Comparison of ENCODE assay signal across 17 cellular contexts in the genomic region with DNA sequence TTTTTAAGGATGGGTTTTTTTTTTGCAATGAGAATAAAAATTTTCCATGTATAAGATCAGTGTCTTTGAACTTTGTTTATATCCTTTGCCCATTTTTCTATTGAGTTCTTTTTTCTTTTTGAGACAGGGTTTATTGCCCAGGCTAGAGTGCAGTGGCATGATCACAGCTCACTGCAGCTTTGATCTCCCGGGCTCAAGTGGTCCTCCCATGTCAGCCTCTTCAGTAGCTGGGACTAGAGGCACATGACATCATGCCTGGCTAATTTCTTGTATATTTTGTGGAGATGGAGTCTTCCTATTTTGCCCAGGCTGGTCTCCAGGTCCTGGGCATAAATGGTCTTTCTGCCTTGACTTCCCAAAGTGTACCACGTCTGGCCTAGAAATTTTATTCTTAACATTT. TPM values are rescaled to one million over a fixed set of nuclear protein-coding genes. Genes with fewer than 3 reads are reported as not detected.
DNase-seq lines count a peak whose midpoint lies in the region; ATAC-seq and FAIRE-seq lines count a peak whose summit lies in the region.
"Had no signal": no experiment of that assay in that cellular context is flagged by ENCODE, and none has a peak within 500 bp of the region (broad histone marks: within the 10 kb centered on the region; RNA-seq: fewer than 3 reads in every experiment).

No MANE protein-coding gene starts in this region.

- H3K36me3 Mint-ChIP-seq in activated naive CD4-positive, alpha-beta T cell treated with anti-CD3 and anti-CD28 coated beads, Interleukin-2, amount 50 U/mL, for 24 hours, result peaks cover 14% of the 10 kb centered on the region
- peaks cover 33 to 49% of the 10 kb centered on the region in 2 donors for H3K36me3 Mint-ChIP-seq in CD4-positive, alpha-beta memory T cell
- peaks cover 4 to 59% (median 14%) of the 10 kb centered on the region in 3 donors for H3K36me3 Mint-ChIP-seq in naive thymus-derived CD8-positive, alpha-beta T cell
- H3K36me3 Mint-ChIP-seq in T-helper 2 cell treated with Interferon-gamma antibody and Interleukin-4, amounts not matched to agents 5 μg/mL and 100 μg/mL, for 36 hours (ENCODE audit: low read depth), result peaks cover 52% of the 10 kb centered on the region

- DNase-seq in activated naive CD4-positive, alpha-beta T cell treated with Interleukin-2 at 50 U/mL for 16 hours, result no peak
- no peak for DNase-seq in CD4-positive, alpha-beta memory T cell
- DNase-seq in naive thymus-derived CD8-positive, alpha-beta T cell, result no peak
- DNase-seq in middle frontal gyrus (ENCODE audit: extremely low spot score, low spot score) (no peak), small intestine (no peak)
- DNase-seq in T-helper 2 cell treated with Interferon-gamma antibody and Interleukin-4, amounts not matched to agents 5 μg/mL and 100 μg/mL, for 36 hours (ENCODE audit: low spot score), result no peak
- DNase-seq: Calu3; CD8-positive, alpha-beta T cell; H9 had no signal

- H3K27me3 Mint-ChIP-seq in activated naive CD4-positive, alpha-beta T cell treated with anti-CD3 and anti-CD28 coated beads, Interleukin-2, amount 50 U/mL, for 24 hours, result no peaks in the 10 kb centered on the region
- H3K27me3 Mint-ChIP-seq in CD4-positive, alpha-beta memory T cell, result no peaks in the 10 kb centered on the region
- no peaks in the 10 kb centered on the region for H3K27me3 Mint-ChIP-seq in naive thymus-derived CD8-positive, alpha-beta T cell
- H3K27me3 Mint-ChIP-seq in T-helper 2 cell treated with Interferon-gamma antibody and Interleukin-4, amounts not matched to agents 5 μg/mL and 100 μg/mL, for 36 hours (ENCODE audit: low read depth), result no peaks in the 10 kb centered on the region
- H3K27me3 Mint-ChIP-seq: B cell had no signal

- no peaks in the 10 kb centered on the region for H3K9me3 ChIP-seq in CD4-positive, alpha-beta memory T cell (ENCODE audit: control insufficient read depth in 1 of 2, low read length in 2 of 2)
- no peaks in the 10 kb centered on the region for H3K9me3 ChIP-seq in small intestine (ENCODE audit: control insufficient read depth, low read depth)

- no peak overlapping the region for H3K27ac ChIP-seq in CD4-positive, alpha-beta memory T cell (ENCODE audit: low read depth, low read length)
- no peak overlapping the region for H3K27ac ChIP-seq in small intestine (ENCODE audit: low read depth in 1 of 2, low read length in 1 of 2)
- H3K27ac ChIP-seq: BLaER1 treated with 17β-estradiol and CSF1 and Interleukin-3, amounts not matched to agents 10 nM and 100 nM; HL-60 had no signal

- no peaks in the 10 kb centered on the region for H3K9me3 Mint-ChIP-seq in activated naive CD4-positive, alpha-beta T cell treated with anti-CD3 and anti-CD28 coated beads, Interleukin-2, amount 50 U/mL, for 24 hours
- H3K9me3 Mint-ChIP-seq in CD4-positive, alpha-beta memory T cell, result no peaks in the 10 kb centered on the region
- H3K9me3 Mint-ChIP-seq in naive thymus-derived CD8-positive, alpha-beta T cell, result peaks cover 0 to 3% (median 0%) of the 10 kb centered on the region in 9 donors
- H3K9me3 Mint-ChIP-seq in T-helper 2 cell treated with Interferon-gamma antibody and Interleukin-4, amounts not matched to agents 5 μg/mL and 100 μg/mL, for 36 hours, result peaks cover 4% of the 10 kb centered on the region
- H3K9me3 Mint-ChIP-seq: CD8-positive, alpha-beta T cell; H9 had no signal

- FAIRE-seq in small intestine (lab: Jason Lieb, UNC), result no peak
- FAIRE-seq: G401.6, GM12891, GM19239, H1 had no signal

- H3K4me1 ChIP-seq in CD4-positive, alpha-beta memory T cell (ENCODE audit: insufficient read depth, low read length), result peaks cover 80% of the 10 kb centered on the region
- no peaks in the 10 kb centered on the region for H3K4me1 ChIP-seq in small intestine (ENCODE audit: control insufficient read depth in 2 of 2, insufficient read depth in 1 of 2, low read depth in 1 of 2, low read length in 1 of 2)

- intact Hi-C loops in CD4-positive, alpha-beta memory T cell (cut with micrococcal nuclease), result no loop called here

- WGBS in small intestine, 3 donors, result 71 to 82% (median 78%) methylated on average over 2 of the region's 2 CpGs

- peak overlapping the region; percentile 69 for H3K27ac Mint-ChIP-seq in activated naive CD4-positive, alpha-beta T cell treated with anti-CD3 and anti-CD28 coated beads, Interleukin-2, amount 50 U/mL, for 24 hours
- H3K27ac Mint-ChIP-seq in CD4-positive, alpha-beta memory T cell, result peak overlapping the region in 5 of 7 donors; percentile 21 to 82 (median 68)
- peak overlapping the region in 3 of 10 donors; percentile 41 to 76 (median 58) for H3K27ac Mint-ChIP-seq in naive thymus-derived CD8-positive, alpha-beta T cell
- no peak overlapping the region for H3K27ac Mint-ChIP-seq in T-helper 2 cell treated with Interferon-gamma antibody and Interleukin-4, amounts not matched to agents 5 μg/mL and 100 μg/mL, for 36 hours
- H3K27ac Mint-ChIP-seq: B cell; CD8-positive, alpha-beta T cell had no signal

- POLR2A ChIA-PET in CD4-positive, alpha-beta memory T cell (lab: Charles Lee; ENCODE audit: partially characterized antibody), result interaction anchor here (2.1 kb wide), 1 partner anchor 22 kb away, joined by 6 read pairs; the partner anchor contains the start of gene GPBP1
- POLR2A ChIA-PET in naive thymus-derived CD8-positive, alpha-beta T cell (lab: Charles Lee), result no interaction called here

- no peak for ATAC-seq in naive thymus-derived CD8-positive, alpha-beta T cell
- ATAC-seq: CD8-positive, alpha-beta T cell had no signal

- no peaks in the 10 kb centered on the region for H3K27me3 ChIP-seq in CD4-positive, alpha-beta memory T cell (ENCODE audit: insufficient read depth, low read length)
- H3K27me3 ChIP-seq in small intestine (ENCODE audit: control insufficient read depth in 2 of 2, insufficient read depth in 2 of 2, low read length in 2 of 2), result no peaks in the 10 kb centered on the region
- H3K27me3 ChIP-seq: BLaER1 treated with 17β-estradiol and CSF1 and Interleukin-3, amounts not matched to agents 10 nM and 100 nM had no signal

- H3K36me3 ChIP-seq in CD4-positive, alpha-beta memory T cell (ENCODE audit: insufficient read depth, low read length), result peaks cover 3% of the 10 kb centered on the region
- peaks cover 0 to 8% of the 10 kb centered on the region in 2 donors for H3K36me3 ChIP-seq in small intestine (ENCODE audit: control insufficient read depth in 2 of 2, insufficient read depth in 2 of 2, low read length in 2 of 2)

- H3K4me3 ChIP-seq in CD4-positive, alpha-beta memory T cell (ENCODE audit: low read length in 2 of 2), result no peak overlapping the region
- H3K4me3 ChIP-seq in small intestine (ENCODE audit: low read depth in 1 of 2, low read length in 2 of 2), result no peak overlapping the region
- H3K4me3 ChIP-seq: BLaER1 treated with 17β-estradiol and CSF1 and Interleukin-3, amounts not matched to agents 10 nM and 100 nM had no signal

- no peak overlapping the region for H3K4me3 Mint-ChIP-seq in activated naive CD4-positive, alpha-beta T cell treated with anti-CD3 and anti-CD28 coated beads, Interleukin-2, amount 50 U/mL, for 24 hours
- H3K4me3 Mint-ChIP-seq in CD4-positive, alpha-beta memory T cell, result peak overlapping the region in 1 of 8 donors; percentile 23
- peak overlapping the region in 6 of 10 donors; percentile 20 to 54 (median 22) for H3K4me3 Mint-ChIP-seq in naive thymus-derived CD8-positive, alpha-beta T cell
- no peak overlapping the region for H3K4me3 Mint-ChIP-seq in T-helper 2 cell treated with Interferon-gamma antibody and Interleukin-4, amounts not matched to agents 5 μg/mL and 100 μg/mL, for 36 hours
- H3K4me3 Mint-ChIP-seq: B cell; CD8-positive, alpha-beta T cell; H9 had no signal

- CTCF ChIA-PET in CD4-positive, alpha-beta memory T cell (lab: Charles Lee; ENCODE audit: partially characterized antibody), result no interaction called here

- peaks cover 86% of the 10 kb centered on the region for H3K4me1 Mint-ChIP-seq in activated naive CD4-positive, alpha-beta T cell treated with anti-CD3 and anti-CD28 coated beads, Interleukin-2, amount 50 U/mL, for 24 hours
- H3K4me1 Mint-ChIP-seq in CD4-positive, alpha-beta memory T cell, result peaks cover 37 to 87% (median 68%) of the 10 kb centered on the region in 4 donors
- peaks cover 25 to 85% (median 75%) of the 10 kb centered on the region in 4 donors for H3K4me1 Mint-ChIP-seq in naive thymus-derived CD8-positive, alpha-beta T cell
- H3K4me1 Mint-ChIP-seq in T-helper 2 cell treated with Interferon-gamma antibody and Interleukin-4, amounts not matched to agents 5 μg/mL and 100 μg/mL, for 36 hours (ENCODE audit: low read depth), result peaks cover 57% of the 10 kb centered on the region

RNA-seq across cellular contexts. Expression of gene GPBP1, which starts 21.2 kb away (rescaled TPM):
- total RNA-seq in CD4-positive, alpha-beta memory T cell, result 100 to 1,000 TPM; 136 to 137 TPM
- polyA plus RNA-seq in CD4-positive, alpha-beta memory T cell, result 100 to 1,000 TPM in 1 of 2 donors, 10 to 100 TPM in 1; 92.1 to 104 TPM
- total RNA-seq in naive thymus-derived CD8-positive, alpha-beta T cell, result 100 to 1,000 TPM; 155 to 168 TPM
- polyA plus RNA-seq in naive thymus-derived CD8-positive, alpha-beta T cell, result 10 to 100 TPM; 69.8 to 97.1 (median 93.0) TPM
- polyA plus RNA-seq in small intestine, result 10 to 100 TPM; 41.4 to 47.4 (median 43.0) TPM

Comparison
In these comparisons a context has a peak if more than half of its experiments do, and no peak if none do; other contexts are left out.
1. H3K4me3 Mint-ChIP-seq: peak in naive thymus-derived CD8-positive, alpha-beta T cell (6 of 10); none in activated naive CD4-positive, alpha-beta T cell treated with anti-CD3 and anti-CD28 coated beads, Interleukin-2, amount 50 U/mL, for 24 hours (single experiment) and T-helper 2 cell treated with Interferon-gamma antibody and Interleukin-4, amounts not matched to agents 5 μg/mL and 100 μg/mL, for 36 hours (single experiment).